In the genomic region with DNA sequence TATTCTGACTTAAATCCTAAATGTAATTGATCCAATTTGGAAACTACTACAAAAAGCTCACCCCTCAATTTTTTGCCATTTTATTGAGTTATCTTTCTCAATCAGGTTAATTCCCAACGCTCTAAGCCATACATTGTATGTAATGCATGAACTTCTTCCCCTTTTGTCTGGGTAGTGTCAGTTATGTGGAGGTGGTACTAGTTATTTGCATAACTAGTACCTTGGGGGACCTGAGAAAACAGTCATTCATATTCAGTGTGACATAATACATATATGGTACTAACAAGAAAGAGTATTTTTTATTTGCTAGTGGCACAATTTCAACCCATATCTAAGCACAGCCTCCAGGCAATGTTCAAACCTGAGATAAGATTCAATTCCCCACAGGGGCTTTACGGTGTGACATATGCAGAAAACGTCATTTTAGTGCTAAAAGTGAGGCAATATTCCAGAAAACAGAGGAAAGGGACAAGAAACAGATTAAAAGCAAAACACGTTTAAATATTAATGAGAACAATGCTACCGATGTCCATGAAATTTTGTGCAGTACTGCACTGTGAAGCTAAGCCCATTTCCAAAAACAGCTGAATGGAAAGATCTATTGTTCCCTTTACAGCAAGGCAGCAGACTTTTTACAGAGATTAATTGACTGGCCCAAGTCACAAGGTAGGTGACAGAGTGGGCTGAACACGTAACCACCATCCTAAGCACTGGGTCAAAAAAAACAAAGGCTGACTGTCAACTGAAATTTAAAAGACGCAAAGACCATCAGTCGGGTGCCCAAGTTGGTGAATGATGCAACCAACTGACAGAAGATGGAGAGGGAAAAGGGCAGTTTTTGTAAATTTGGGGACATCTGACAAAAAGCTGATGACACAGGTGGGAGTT, we compare ENCODE assay signal across 1 cellular context.
TF ChIP-seq lines count a peak whose summit lies in the region.

No MANE protein-coding gene starts in this region.

TF ChIP-seq in K562, 482 proteins besides CTCF, POLR2A, EP300 and RAD21 (continued from another document and continues in another):
- TF ChIP-seq, protein P1, sequence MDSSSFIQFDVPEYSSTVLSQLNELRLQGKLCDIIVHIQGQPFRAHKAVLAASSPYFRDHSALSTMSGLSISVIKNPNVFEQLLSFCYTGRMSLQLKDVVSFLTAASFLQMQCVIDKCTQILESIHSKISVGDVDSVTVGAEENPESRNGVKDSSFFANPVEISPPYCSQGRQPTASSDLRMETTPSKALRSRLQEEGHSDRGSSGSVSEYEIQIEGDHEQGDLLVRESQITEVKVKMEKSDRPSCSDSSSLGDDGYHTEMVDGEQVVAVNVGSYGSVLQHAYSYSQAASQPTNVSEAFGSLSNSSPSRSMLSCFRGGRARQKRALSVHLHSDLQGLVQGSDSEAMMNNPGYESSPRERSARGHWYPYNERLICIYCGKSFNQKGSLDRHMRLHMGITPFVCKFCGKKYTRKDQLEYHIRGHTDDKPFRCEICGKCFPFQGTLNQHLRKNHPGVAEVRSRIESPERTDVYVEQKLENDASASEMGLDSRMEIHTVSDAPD (CRISPR knock-in tag; IDR thresholded peaks at IDR 0.05) = no peak
- TF ChIP-seq E2F8 (IDR thresholded peaks at IDR 0.05; ENCODE audit: low read depth, partially characterized antibody) (peak; percentile 29), SMARCA4 (IDR thresholded peaks at IDR 0.05) (peak; percentile 67), MCM3 (IDR thresholded peaks at IDR 0.05) (no peak), ZBTB2 (IDR thresholded peaks at IDR 0.05) (no peak), KDM5B (IDR thresholded peaks at IDR 0.05; ENCODE audit: insufficient replicate concordance, low read depth, low read length) (peak; percentile 20), STAT5B (CRISPR knock-in tag; IDR thresholded peaks at IDR 0.05) (no peak), ZNF583 (CRISPR knock-in tag; IDR thresholded peaks at IDR 0.05) (no peak), SOX6 (IDR thresholded peaks at IDR 0.05) (peak; percentile 81), SRSF1 (IDR thresholded peaks at IDR 0.05; ENCODE audit: low read depth, low read length) (no peak), KAT7 (CRISPR knock-in tag; IDR thresholded peaks at IDR 0.05; ENCODE audit: borderline replicate concordance) (no peak), CCAR2 (IDR thresholded peaks at IDR 0.05; ENCODE audit: low read depth, low read length) (no peak), NR2F6 (CRISPR knock-in tag; IDR thresholded peaks at IDR 0.05) (peak; percentile 75; the same call in 1 of the 2 replicates), RBM39 (optimal IDR thresholded peaks at IDR 0.05; ENCODE audit: low read depth, low read length) (no peak), PRPF4 (IDR thresholded peaks at IDR 0.05; ENCODE audit: insufficient read depth, low read depth, low read length, poor library complexity, severe bottlenecking) (no peak), SETDB1 (IDR thresholded peaks at IDR 0.05; ENCODE audit: low read length) (no peak), GTF3C2 (IDR thresholded peaks at IDR 0.05; ENCODE audit: borderline replicate concordance, extremely low read depth, insufficient read length) (no peak), ZNF175 (CRISPR knock-in tag; IDR thresholded peaks at IDR 0.05; ENCODE audit: low read depth) (no peak; the same call in 1 of the 2 replicates), CSDE1 (IDR thresholded peaks at IDR 0.05) (0 out of 4 replicates have a peak, but pooled peaks of 1 of the 2 experiments have one; percentile 26), ZNF444 (CRISPR knock-in tag; IDR thresholded peaks at IDR 0.05) (no peak), ZNF644 (tag; IDR thresholded peaks at IDR 0.05; ENCODE audit: low read depth) (peak; percentile 30; the same call in 1 of the 2 replicates), IFI16 (CRISPR knock-in tag; IDR thresholded peaks at IDR 0.05) (0 out of 2 replicates have a peak, but pooled peaks have one; percentile 33), FUS (optimal IDR thresholded peaks at IDR 0.05; ENCODE audit: low read depth, low read length) (no peak), ZNF174 (CRISPR knock-in tag; IDR thresholded peaks at IDR 0.05) (no peak), MED1 (CRISPR knock-in tag; IDR thresholded peaks at IDR 0.05; ENCODE audit: borderline replicate concordance) (no peak), HLTF (IDR thresholded peaks at IDR 0.05) (no peak), L3MBTL2 (IDR thresholded peaks at IDR 0.05) (no peak), ZNF239 (CRISPR knock-in tag; IDR thresholded peaks at IDR 0.05) (no peak; the same call in 1 of the 2 replicates), FIP1L1 (IDR thresholded peaks at IDR 0.05; ENCODE audit: low read depth, low read length, poor library complexity, severe bottlenecking) (no peak), RERE (CRISPR knock-in tag; IDR thresholded peaks at IDR 0.05; ENCODE audit: borderline replicate concordance) (no peak), LCOR (CRISPR knock-in tag; IDR thresholded peaks at IDR 0.05) (no peak), E4F1 (CRISPR knock-in tag; IDR thresholded peaks at IDR 0.05; ENCODE audit: borderline replicate concordance) (no peak), HNRNPH1 (optimal IDR thresholded peaks at IDR 0.05; ENCODE audit: low read depth, low read length) (no peak), ZNF584 (CRISPR knock-in tag; IDR thresholded peaks at IDR 0.05; ENCODE audit: low read depth) (no peak; the same call in none of the 2 replicates)
- TF ChIP-seq, protein P2, sequence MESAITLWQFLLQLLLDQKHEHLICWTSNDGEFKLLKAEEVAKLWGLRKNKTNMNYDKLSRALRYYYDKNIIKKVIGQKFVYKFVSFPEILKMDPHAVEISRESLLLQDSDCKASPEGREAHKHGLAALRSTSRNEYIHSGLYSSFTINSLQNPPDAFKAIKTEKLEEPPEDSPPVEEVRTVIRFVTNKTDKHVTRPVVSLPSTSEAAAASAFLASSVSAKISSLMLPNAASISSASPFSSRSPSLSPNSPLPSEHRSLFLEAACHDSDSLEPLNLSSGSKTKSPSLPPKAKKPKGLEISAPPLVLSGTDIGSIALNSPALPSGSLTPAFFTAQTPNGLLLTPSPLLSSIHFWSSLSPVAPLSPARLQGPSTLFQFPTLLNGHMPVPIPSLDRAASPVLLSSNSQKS (CRISPR knock-in tag; IDR thresholded peaks at IDR 0.05) = no peak
- TF ChIP-seq, protein P3, sequence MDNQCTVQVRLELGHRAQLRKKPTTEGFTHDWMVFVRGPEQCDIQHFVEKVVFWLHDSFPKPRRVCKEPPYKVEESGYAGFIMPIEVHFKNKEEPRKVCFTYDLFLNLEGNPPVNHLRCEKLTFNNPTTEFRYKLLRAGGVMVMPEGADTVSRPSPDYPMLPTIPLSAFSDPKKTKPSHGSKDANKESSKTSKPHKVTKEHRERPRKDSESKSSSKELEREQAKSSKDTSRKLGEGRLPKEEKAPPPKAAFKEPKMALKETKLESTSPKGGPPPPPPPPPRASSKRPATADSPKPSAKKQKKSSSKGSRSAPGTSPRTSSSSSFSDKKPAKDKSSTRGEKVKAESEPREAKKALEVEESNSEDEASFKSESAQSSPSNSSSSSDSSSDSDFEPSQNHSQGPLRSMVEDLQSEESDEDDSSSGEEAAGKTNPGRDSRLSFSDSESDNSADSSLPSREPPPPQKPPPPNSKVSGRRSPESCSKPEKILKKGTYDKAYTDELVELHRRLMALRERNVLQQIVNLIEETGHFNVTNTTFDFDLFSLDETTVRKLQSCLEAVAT (IDR thresholded peaks at IDR 0.05) = 0 out of 4 replicates have a peak, but pooled peaks of 1 of the 2 experiments have one; percentile 25
